27 cellular contexts compared by ENCODE assay signal in the genomic region with DNA sequence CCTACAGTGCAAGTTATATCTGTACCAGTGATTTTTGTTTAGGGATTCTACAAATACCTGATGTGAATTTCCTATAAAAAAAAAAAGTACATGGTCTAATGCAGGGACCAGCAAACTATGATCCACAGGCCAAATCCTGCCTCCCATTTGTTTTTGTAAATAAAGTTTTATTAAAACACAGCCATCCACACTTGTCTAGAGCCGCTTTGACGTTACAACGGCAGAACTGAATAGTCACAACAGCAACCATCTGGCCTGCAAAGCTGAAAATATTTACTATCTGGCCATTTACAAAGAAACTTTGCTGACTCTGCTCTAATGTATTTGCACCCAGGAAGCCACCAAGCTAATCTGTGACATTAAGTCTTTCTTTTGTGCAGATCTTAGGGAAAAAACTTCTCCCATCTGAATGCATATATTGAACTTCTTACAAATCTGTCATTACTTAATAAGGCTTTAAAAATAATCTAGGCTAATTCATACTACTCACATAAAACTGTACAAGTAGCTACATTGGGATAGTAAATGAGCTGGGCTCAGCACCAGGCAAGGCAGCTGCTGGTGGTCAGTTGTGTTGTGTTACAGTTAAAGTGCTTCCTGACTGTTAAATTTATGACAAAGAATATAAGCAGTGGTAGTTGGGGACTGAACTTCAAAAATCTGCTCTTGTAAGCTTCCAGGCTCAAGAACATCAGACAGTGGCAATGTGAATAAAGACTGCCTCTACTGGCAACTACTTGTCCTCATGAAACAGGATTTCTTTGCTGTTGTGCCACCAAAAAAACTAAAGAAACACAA.
DNase-seq lines count a peak whose midpoint lies in the region; ATAC-seq, FAIRE-seq and TF ChIP-seq lines count a peak whose summit lies in the region.
"Had no signal": no experiment of that assay in that cellular context is flagged by ENCODE, and none has a peak within 500 bp of the region (broad histone marks: within the 10 kb centered on the region; RNA-seq: fewer than 3 reads in every experiment).

No MANE protein-coding gene starts in this region.

- no peaks in the 10 kb centered on the region for H3K27me3 ChIP-seq in A673 (replicated peaks; ENCODE audit: insufficient read depth, low read depth, low read length, poor library complexity)
- H3K27me3 ChIP-seq in IMR-90 (ENCODE audit: control insufficient read depth, insufficient read depth, low read length), result no peaks in the 10 kb centered on the region
- H3K27me3 ChIP-seq in astrocyte (ENCODE audit: insufficient read depth, low read length), result no peaks in the 10 kb centered on the region
- no peaks in the 10 kb centered on the region for H3K27me3 ChIP-seq in mesenchymal stem cell (ENCODE audit: control insufficient read depth in 1 of 2, insufficient read depth in 1 of 2, low read length in 2 of 2)
- H3K27me3 ChIP-seq: body of pancreas, sigmoid colon, upper lobe of left lung had no signal

- H2BK20ac ChIP-seq in IMR-90 (ENCODE audit: low read depth, low read length), result no peak overlapping the region

- H4K8ac ChIP-seq in IMR-90 (ENCODE audit: low read depth in 2 of 2, low read length in 2 of 2), result no peak overlapping the region
- H4K8ac ChIP-seq in mesenchymal stem cell (ENCODE audit: low read length), result no peak overlapping the region

- H3K4me3 Mint-ChIP-seq in astrocyte (ENCODE audit: unreplicated experiment), result no peak overlapping the region
- H3K4me3 Mint-ChIP-seq: activated CD4-positive, alpha-beta T cell treated with anti-CD3 and anti-CD28 coated beads for 36 hours; activated T-cell treated with anti-CD3 and anti-CD28 coated beads, Interleukin-2, amount 50 U/mL, for 24 hours; CD14-positive monocyte; stimulated activated naive B cell treated with anti-CD40 and anti-IgM and Interleukin-4, amounts not matched to agents 10 μg/mL and 1 μg/mL and 100 μg/mL, for 72 hours; T-helper 2 cell treated with Interferon-gamma antibody and Interleukin-4, amounts not matched to agents 5 μg/mL and 100 μg/mL, for 36 hours had no signal

- dilution Hi-C loops in IMR-90 (cut with HindIII; ENCODE audit: low sequenced_read_pairs, unreplicated experiment), result no loop called here

- no peaks in the 10 kb centered on the region for H3K27me3 Mint-ChIP-seq in astrocyte (ENCODE audit: low read depth, unreplicated experiment)
- H3K27me3 Mint-ChIP-seq: activated CD4-positive, alpha-beta T cell treated with anti-CD3 and anti-CD28 coated beads for 36 hours; activated T-cell treated with anti-CD3 and anti-CD28 coated beads, Interleukin-2, amount 50 U/mL, for 24 hours; stimulated activated naive B cell treated with anti-CD40 and anti-IgM and Interleukin-4, amounts not matched to agents 10 μg/mL and 1 μg/mL and 100 μg/mL, for 72 hours had no signal

- no peak overlapping the region for H2BK12ac ChIP-seq in mesenchymal stem cell (ENCODE audit: low read length in 2 of 2)

- H3K9me3 Mint-ChIP-seq in astrocyte (ENCODE audit: unreplicated experiment), result no peaks in the 10 kb centered on the region
- H3K9me3 Mint-ChIP-seq: activated T-cell treated with anti-CD3 and anti-CD28 coated beads, Interleukin-2, amount 50 U/mL, for 24 hours; CD14-positive monocyte; stimulated activated naive B cell treated with anti-CD40 and anti-IgM and Interleukin-4, amounts not matched to agents 10 μg/mL and 1 μg/mL and 100 μg/mL, for 72 hours; T-helper 2 cell treated with Interferon-gamma antibody and Interleukin-4, amounts not matched to agents 5 μg/mL and 100 μg/mL, for 36 hours had no signal

- no peak overlapping the region for H2AFZ ChIP-seq in IMR-90 (replicated peaks; ENCODE audit: low read length, poor library complexity)
- no peak overlapping the region for H2AFZ ChIP-seq in astrocyte (ENCODE audit: low read depth, low read length)
- no peak overlapping the region for H2AFZ ChIP-seq in mesenchymal stem cell (ENCODE audit: low read depth, low read length)

- H3K23ac ChIP-seq in IMR-90 (ENCODE audit: low read depth, low read length), result no peak overlapping the region
- H3K23ac ChIP-seq in mesenchymal stem cell (ENCODE audit: low read length in 2 of 2), result no peak overlapping the region

- H2BK120ac ChIP-seq in IMR-90 (ENCODE audit: low read depth, low read length) (no peak overlapping the region), mesenchymal stem cell (ENCODE audit: low read depth, low read length) (no peak overlapping the region)

- 0 out of 2 replicates have a peak, but pooled peaks have one; percentile 22 for TF ChIP-seq CTCF in A673 (conservative IDR thresholded peaks at IDR 0.05; ENCODE audit: low read depth, low read length)
- TF ChIP-seq CTCF in IMR-90 (conservative IDR thresholded peaks at IDR 0.05; ENCODE audit: low read depth, low read length), result no peak
- TF ChIP-seq CTCF in astrocyte (IDR thresholded peaks at IDR 0.05; ENCODE audit: insufficient read depth, low read depth, low read length), result no peak

- BruUV-seq in A673 (replicated peaks; lab: Mats Ljungman, UMichigan) (no TSS peak), IMR-90 (replicated peaks; lab: Mats Ljungman, UMichigan) (no TSS peak)

- H2BK15ac ChIP-seq in IMR-90 (ENCODE audit: low read depth, low read length) (no peak overlapping the region), mesenchymal stem cell (ENCODE audit: low read depth, poor library complexity, severe bottlenecking) (no peak overlapping the region)

- TF ChIP-seq POLR2A in IMR-90 (IDR thresholded peaks at IDR 0.05; ENCODE audit: low read depth, low read length), result no peak

- peak; percentile 32 for FAIRE-seq in astrocyte (lab: Jason Lieb, UNC)

- H3K14ac ChIP-seq in IMR-90 (replicated peaks; ENCODE audit: low read depth, low read length) (no peak overlapping the region), mesenchymal stem cell (ENCODE audit: low read length in 2 of 2) (no peak overlapping the region)

- no peak overlapping the region for H3K56ac ChIP-seq in IMR-90 (ENCODE audit: extremely low read depth, insufficient read depth, low read length)

- peaks cover 18% of the 10 kb centered on the region for H3K36me3 Mint-ChIP-seq in astrocyte (ENCODE audit: low read depth, unreplicated experiment)

- H3K4me2 ChIP-seq in IMR-90 (ENCODE audit: low read depth, low read length) (no peak overlapping the region), astrocyte (ENCODE audit: low read length) (no peak overlapping the region), mesenchymal stem cell (ENCODE audit: low read length, poor library complexity, severe bottlenecking) (no peak overlapping the region)

- peaks cover 8% of the 10 kb centered on the region for H3K9me1 ChIP-seq in IMR-90 (ENCODE audit: insufficient read depth, low read length)

- peak overlapping the region; percentile 28 for H2BK5ac ChIP-seq in IMR-90 (ENCODE audit: low read depth, low read length, poor library complexity, severe bottlenecking)
- H2BK5ac ChIP-seq in mesenchymal stem cell (ENCODE audit: low read depth, low read length, poor library complexity, severe bottlenecking), result no peak overlapping the region

- POLR2A ChIA-PET in A673 (lab: Charles Lee; ENCODE audit: low non-redundant PET) (no interaction called here), IMR-90 (lab: Charles Lee; ENCODE audit: unreplicated experiment) (interaction anchor here (0.5 kb wide), 1 partner anchor 1342 kb away, joined by 5 read pairs; no protein-coding TSS in a partner anchor)

- no CpG with 5 or more reads among the region's 3 CpGs for WGBS in IMR-90 (ENCODE audit: extremely low coverage in 2 of 2, insufficient read length in 1 of 2), 2 experiments
- 87% methylated on average over 3 of the region's 3 CpGs for WGBS in mesenchymal stem cell

- H4K20me1 ChIP-seq in IMR-90 (ENCODE audit: insufficient read depth, low read length), result no peaks in the 10 kb centered on the region; the same call in 1 of the 2 replicates
- peaks cover 6% of the 10 kb centered on the region for H4K20me1 ChIP-seq in astrocyte (ENCODE audit: insufficient read depth, low read length)

- H3K4me1 ChIP-seq in A673 (ENCODE audit: insufficient read depth, low read length, poor library complexity, severe bottlenecking) (no peaks in the 10 kb centered on the region), IMR-90 (ENCODE audit: control insufficient read depth, insufficient read depth, low read length) (peaks cover 9% of the 10 kb centered on the region), astrocyte (ENCODE audit: insufficient read depth, low read length) (no peaks in the 10 kb centered on the region), mesenchymal stem cell (ENCODE audit: control insufficient read depth, insufficient read depth, low read depth, low read length) (no peaks in the 10 kb centered on the region)
- H3K4me1 ChIP-seq: body of pancreas had no signal

- ATAC-seq in IMR-90 (ENCODE audit: low read depth) (no peak), GM18867 (IDR thresholded peaks at IDR 0.05; ENCODE audit: unreplicated experiment) (no peak)
- ATAC-seq: activated CD4-positive, alpha-beta T cell treated with anti-CD3 and anti-CD28 coated beads for 36 hours; body of pancreas; stimulated activated naive B cell treated with anti-CD40 and anti-IgM and Interleukin-4, amounts not matched to agents 10 μg/mL and 1 μg/mL and 100 μg/mL, for 72 hours had no signal

- H2AK5ac ChIP-seq in IMR-90 (ENCODE audit: low read depth, low read length), result no peak overlapping the region
- H2AK5ac ChIP-seq in mesenchymal stem cell (ENCODE audit: low read length, severe bottlenecking), result no peak overlapping the region

- H3K4ac ChIP-seq in IMR-90 (ENCODE audit: low read depth, low read length) (no peak overlapping the region), mesenchymal stem cell (ENCODE audit: low read depth in 1 of 2, low read length in 2 of 2) (no peak overlapping the region)

- DNase-seq in A673 (ENCODE audit: low spot score) (no peak), IMR-90 (no peak), astrocyte (ENCODE audit: low read depth) (no peak), mesenchymal stem cell (peak; percentile 42), cortex of kidney (lab: John Stamatoyannopoulos, UW) (no peak), amniotic stem cell (lab: John Stamatoyannopoulos, UW) (no peak)
- DNase-seq: activated CD4-positive, alpha-beta T cell treated with anti-CD3 and anti-CD28 coated beads for 36 hours; activated gamma-delta T cell treated with Interleukin-2 at 50 U/mL for 16 hours; activated T-cell treated with anti-CD3 and anti-CD28 coated beads, Interleukin-2, amount 50 U/mL, for 24 hours; body of pancreas; Calu3; DND-41; effector CD8-positive, alpha-beta T cell; foreskin melanocyte; HCEC 1CT; NCI-H146; NCI-H2171 treated with DMSO at 0.1 percent for 48 hours; NCI-H524; sigmoid colon; stimulated activated CD4-positive, alpha-beta T cell treated with anti-CD3 and anti-CD28 coated beads, Interleukin-15, amount 100 ng/mL, for 24 hours; stimulated activated naive B cell treated with anti-CD40 and anti-IgM and Interleukin-4, amounts not matched to agents 10 μg/mL and 1 μg/mL and 100 μg/mL, for 72 hours; upper lobe of left lung had no signal

- H3K36me3 ChIP-seq in A673 (ENCODE audit: insufficient read depth, low read length, poor library complexity, severe bottlenecking) (peaks cover 37% of the 10 kb centered on the region), IMR-90 (ENCODE audit: control insufficient read depth, insufficient read depth, low read length) (peaks cover 26% of the 10 kb centered on the region), astrocyte (ENCODE audit: insufficient read depth, low read length) (peaks cover 41% of the 10 kb centered on the region), mesenchymal stem cell (ENCODE audit: control insufficient read depth in 1 of 2, insufficient read depth in 2 of 2, low read depth in 1 of 2, low read length in 2 of 2) (peaks cover 15 to 96% of the 10 kb centered on the region in 2 experiments)

- H4K5ac ChIP-seq in IMR-90 (ENCODE audit: low read depth, low read length), result no peak overlapping the region

- in situ Hi-C loops in IMR-90 (cut with MboI; ENCODE audit: low sequenced_read_pairs), result no loop called here

- CTCF ChIA-PET in A673 (lab: Charles Lee) (no interaction called here), IMR-90 (lab: Yijun Ruan, JAX) (interaction anchor here (0.6 to 1.0 kb wide), 2 partner anchors 24 to 436 kb away, joined by 3 read pairs; no protein-coding TSS in a partner anchor)

- no peak overlapping the region for H2AK9ac ChIP-seq in IMR-90 (replicated peaks; ENCODE audit: low read depth, low read length, poor library complexity)

- H4K91ac ChIP-seq in IMR-90 (ENCODE audit: insufficient read depth, low read depth, low read length) (no peak overlapping the region), mesenchymal stem cell (ENCODE audit: low read length) (no peak overlapping the region)

- no peaks in the 10 kb centered on the region for H3K79me2 ChIP-seq in astrocyte (ENCODE audit: insufficient read depth, low read length)

- H3K27ac ChIP-seq in A673 (ENCODE audit: low read depth, low read length, poor library complexity, severe bottlenecking) (no peak overlapping the region), IMR-90 (ENCODE audit: insufficient read depth, low read length) (no peak overlapping the region), astrocyte (ENCODE audit: low read depth, low read length) (no peak overlapping the region), mesenchymal stem cell (ENCODE audit: low read length, poor library complexity, severe bottlenecking) (no peak overlapping the region)
- H3K27ac ChIP-seq: body of pancreas, RWPE1, sigmoid colon, upper lobe of left lung had no signal

- H3K4me1 Mint-ChIP-seq in astrocyte (ENCODE audit: low read depth, unreplicated experiment), result peaks cover 12% of the 10 kb centered on the region
- H3K4me1 Mint-ChIP-seq: activated CD4-positive, alpha-beta T cell treated with anti-CD3 and anti-CD28 coated beads for 36 hours; CD14-positive monocyte; stimulated activated naive B cell treated with anti-CD40 and anti-IgM and Interleukin-4, amounts not matched to agents 10 μg/mL and 1 μg/mL and 100 μg/mL, for 72 hours had no signal

- H3K79me1 ChIP-seq in IMR-90 (ENCODE audit: low read depth in 1 of 2, low read length in 2 of 2) (peaks cover 12 to 43% of the 10 kb centered on the region in 2 experiments; a peak in 3 of 4 replicates), mesenchymal stem cell (replicated peaks; ENCODE audit: low read length, poor library complexity, severe bottlenecking) (peaks cover 19% of the 10 kb centered on the region)

- no peak overlapping the region for H3K4me3 ChIP-seq in A673 (ENCODE audit: low read depth, low read length, poor library complexity, severe bottlenecking)
- H3K4me3 ChIP-seq in IMR-90 (ENCODE audit: insufficient read depth, low read depth, low read length), result no peak overlapping the region
- no peak overlapping the region for H3K4me3 ChIP-seq in astrocyte (ENCODE audit: insufficient read depth, low read depth, low read length)
- no peak overlapping the region for H3K4me3 ChIP-seq in mesenchymal stem cell (ENCODE audit: insufficient read depth in 1 of 2, low read depth in 1 of 2, low read length in 2 of 2)
- H3K4me3 ChIP-seq: body of pancreas, lung, sigmoid colon, upper lobe of left lung had no signal

- no peak overlapping the region for H3K9ac ChIP-seq in IMR-90 (ENCODE audit: low read depth, low read length)
- no peak overlapping the region for H3K9ac ChIP-seq in astrocyte (ENCODE audit: low read length)
- H3K9ac ChIP-seq in mesenchymal stem cell (ENCODE audit: low read length), result no peak overlapping the region

- peak overlapping the region; percentile 42 for H3K27ac Mint-ChIP-seq in astrocyte (ENCODE audit: unreplicated experiment)
- H3K27ac Mint-ChIP-seq: activated CD4-positive, alpha-beta T cell treated with anti-CD3 and anti-CD28 coated beads for 36 hours; activated T-cell treated with anti-CD3 and anti-CD28 coated beads, Interleukin-2, amount 50 U/mL, for 24 hours; stimulated activated naive B cell treated with anti-CD40 and anti-IgM and Interleukin-4, amounts not matched to agents 10 μg/mL and 1 μg/mL and 100 μg/mL, for 72 hours; T-helper 2 cell treated with Interferon-gamma antibody and Interleukin-4, amounts not matched to agents 5 μg/mL and 100 μg/mL, for 36 hours had no signal

- TF ChIP-seq RAD21 in IMR-90 (IDR thresholded peaks at IDR 0.05; ENCODE audit: low read length), result no peak

- intact Hi-C loops in A673 (cut with micrococcal nuclease; ENCODE audit: unreplicated experiment), result no loop called here
- intact Hi-C loops in IMR-90 (cut with micrococcal nuclease), result no loop called here

- H3K18ac ChIP-seq in IMR-90 (ENCODE audit: low read depth, low read length), result no peak overlapping the region
- no peak overlapping the region for H3K18ac ChIP-seq in mesenchymal stem cell (ENCODE audit: low read depth in 1 of 2, low read length in 2 of 2)

- H3K9me3 ChIP-seq in A673 (ENCODE audit: low read depth, low read length, poor library complexity, severe bottlenecking) (no peaks in the 10 kb centered on the region), IMR-90 (ENCODE audit: control insufficient read depth, insufficient read depth, low read length) (no peaks in the 10 kb centered on the region), astrocyte (ENCODE audit: insufficient read depth, low read depth, low read length) (no peaks in the 10 kb centered on the region), mesenchymal stem cell (ENCODE audit: control insufficient read depth, low read length) (no peaks in the 10 kb centered on the region)
- H3K9me3 ChIP-seq: body of pancreas, sigmoid colon, upper lobe of left lung had no signal
